Comparison of ENCODE assay signal across 8 cellular contexts in genomic region chr20:35954200-35954906, GRCh38. TPM values are rescaled to one million over a fixed set of nuclear protein-coding genes. Genes with fewer than 3 reads are reported as not detected.
DNase-seq lines count a peak whose midpoint lies in the region; TF ChIP-seq lines count a peak whose summit lies in the region.

SCAND1 (minus strand) TSS chr20:35954502; CDS start chr20:35954284, 218 bp downstream.

- DNase-seq in COR-L47 (lab: John Stamatoyannopoulos, UW) (peak; percentile 97), GM20000 (ENCODE audit: low spot score) (peak; percentile 94), HT-29 (ENCODE audit: low spot score) (peak; percentile 99), lung microvascular endothelial cell (ENCODE audit: low read depth in 2 of 2) (peak; percentile 96 to 97)
- peak; percentile 98 for DNase-seq in NK-92 treated with Interleukin-12 subunit alpha and Interleukin-12 subunit beta, amount 100 ng/mL, for 24 hours (lab: John Stamatoyannopoulos, UW)
- peak; percentile 96 for DNase-seq in activated CD8-positive, alpha-beta memory T cell treated with anti-CD3 and anti-CD28 coated beads for 24 hours
- DNase-seq in effector CD8-positive, alpha-beta T cell (lab: John Stamatoyannopoulos, UW): peak; percentile 92
- DNase-seq in stimulated activated CD4-positive, alpha-beta T cell treated with anti-CD3 and anti-CD28 coated beads, TNF-alpha, amount 100 ng/mL, for 48 hours (ENCODE audit: low read depth in 3 of 3): peak; percentile 93 to 98 (median 93)

- TF ChIP-seq CTCF in GM20000 (IDR thresholded peaks at IDR 0.05; ENCODE audit: extremely low read depth, missing control alignments): peak; percentile 99

RNA-seq across cellular contexts. Expression of gene SCAND1, which starts in this region (rescaled TPM):
- 175 and 216 TPM in 2 replicates for total RNA-seq in HT-29 (2014; rRNA removed; shearing (Covaris generic))
- total RNA-seq in lung microvascular endothelial cell: 79.8 and 88.7 TPM in 2 replicates

Comparison
In these comparisons a context has a peak if more than half of its experiments do, and no peak if none do; other contexts are left out.
1. Peak in every context shown above with its lines: DNase-seq.